ENCODE assay signal across 15 cellular contexts in the genomic region with DNA sequence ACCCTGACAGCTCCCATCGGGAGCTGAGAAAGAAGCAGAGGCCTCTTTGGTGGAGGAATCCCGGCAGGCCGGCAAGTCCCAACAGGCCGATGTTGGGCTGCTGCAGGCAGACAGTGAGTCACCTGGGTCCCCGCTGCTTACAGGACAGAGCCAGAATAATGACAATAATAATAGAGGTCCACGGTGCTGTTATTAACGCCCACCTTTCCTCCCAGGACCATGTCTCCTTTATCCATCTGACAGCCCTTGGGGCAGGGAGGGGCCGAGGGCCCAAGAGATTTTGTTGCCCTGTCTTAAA. TPM values are rescaled to one million over a fixed set of nuclear protein-coding genes. Genes with fewer than 3 reads are reported as not detected.
DNase-seq lines count a peak whose midpoint lies in the region; ATAC-seq and TF ChIP-seq lines count a peak whose summit lies in the region.
"Had no signal": no experiment of that assay in that cellular context is flagged by ENCODE, and none has a peak within 500 bp of the region (broad histone marks: within the 10 kb centered on the region; RNA-seq: fewer than 3 reads in every experiment).

No MANE protein-coding gene starts in this region.

- DNase-seq in HPDE6-E6E7 (ENCODE audit: extremely low spot score) (peak; percentile 90), RWPE1 (ENCODE audit: low spot score) (peak; percentile 89), esophagus squamous epithelium (lab: John Stamatoyannopoulos, UW) (no peak), sciatic nerve (ENCODE audit: low spot score) (peak; percentile 30), NCI-H1694 (lab: John Stamatoyannopoulos, UW) (no peak), NAMALWA (ENCODE audit: low spot score) (no peak), T1000 (lab: John Stamatoyannopoulos, UW) (no peak)
- DNase-seq: activated CD8-positive, alpha-beta memory T cell treated with anti-CD3 and anti-CD28 coated beads for 24 hours; activated T-cell treated with anti-CD3 and anti-CD28 coated beads, Interleukin-2, amount 50 U/mL, for 24 hours; C1 segment of cervical spinal cord; dermis blood vessel endothelial cell; left ventricle myocardium inferior; NCI-H1436; T-helper 1 cell had no signal

- CTCF ChIA-PET in RWPE1 (lab: Yijun Ruan, JAX), result interaction anchor here (0.6 to 2.1 kb wide), 4 partner anchors 19 to 180 kb away, joined by 3 to 10 read pairs (median 4); partner anchors contain the start of gene EPHB3

- no peaks in the 10 kb centered on the region for H3K27me3 ChIP-seq in esophagus squamous epithelium

- H3K4me3 ChIP-seq in esophagus squamous epithelium, result peak overlapping the region in 1 of 4 donors; percentile 6
- H3K4me3 ChIP-seq: left ventricle myocardium inferior had no signal

- H3K36me3 ChIP-seq in esophagus squamous epithelium, result no peaks in the 10 kb centered on the region
- H3K36me3 ChIP-seq: left ventricle myocardium inferior had no signal

- H3K9me3 ChIP-seq in esophagus squamous epithelium, result no peaks in the 10 kb centered on the region
- H3K9me3 ChIP-seq: left ventricle myocardium inferior had no signal

- H3K4me1 ChIP-seq in esophagus squamous epithelium, result peaks cover 30 to 62% (median 36%) of the 10 kb centered on the region in 3 donors
- H3K4me1 ChIP-seq: left ventricle myocardium inferior had no signal

- 63% methylated on average over 6 of the region's 8 CpGs; no CpG with 5 or more reads in 1 of the 2 donors for WGBS in esophagus squamous epithelium, 2 donors

- TF ChIP-seq POLR2A in esophagus squamous epithelium (IDR thresholded peaks at IDR 0.05), result no peak

- ATAC-seq in sciatic nerve (no peak), HG03097 (IDR thresholded peaks at IDR 0.05; ENCODE audit: low FRiP score, unreplicated experiment) (no peak)

- H3K27ac ChIP-seq in RWPE1 (peak overlapping the region; percentile 93), esophagus squamous epithelium (peak overlapping the region; percentile 88 to 97 (median 94))
- H3K27ac ChIP-seq: left ventricle myocardium inferior had no signal

- TF ChIP-seq CTCF in RWPE1 (conservative IDR thresholded peaks at IDR 0.05; ENCODE audit: low read depth) (no peak), esophagus squamous epithelium (IDR thresholded peaks at IDR 0.05) (no peak)

- intact Hi-C loops in esophagus squamous epithelium (cut with DNase I), result no loop called here
- intact Hi-C loops in sciatic nerve (cut with DNase I), result no loop called here

- POLR2A ChIA-PET in RWPE1 (lab: Yijun Ruan, JAX; ENCODE audit: low non-redundant PET), result interaction anchor here (0.6 kb wide), 1 partner anchor 758 kb away, joined by 3 read pairs; the partner anchor contains the start of gene TMEM41A

RNA-seq across cellular contexts. Expression of gene MAGEF1, which starts 29.3 kb away (rescaled TPM):
- 10 to 100 TPM; 18.3 to 28.4 (median 20.6) TPM for total RNA-seq in esophagus squamous epithelium
- 25.0 TPM for total RNA-seq in sciatic nerve

Comparison
In these comparisons a context has a peak if more than half of its experiments do, and no peak if none do; other contexts are left out.
1. DNase-seq: peak in HPDE6-E6E7 (single experiment), RWPE1 (single experiment) and sciatic nerve (single experiment); none in esophagus squamous epithelium (single experiment), NCI-H1694 (single experiment), NAMALWA (single experiment) and T1000 (single experiment).